In the genomic region with DNA sequence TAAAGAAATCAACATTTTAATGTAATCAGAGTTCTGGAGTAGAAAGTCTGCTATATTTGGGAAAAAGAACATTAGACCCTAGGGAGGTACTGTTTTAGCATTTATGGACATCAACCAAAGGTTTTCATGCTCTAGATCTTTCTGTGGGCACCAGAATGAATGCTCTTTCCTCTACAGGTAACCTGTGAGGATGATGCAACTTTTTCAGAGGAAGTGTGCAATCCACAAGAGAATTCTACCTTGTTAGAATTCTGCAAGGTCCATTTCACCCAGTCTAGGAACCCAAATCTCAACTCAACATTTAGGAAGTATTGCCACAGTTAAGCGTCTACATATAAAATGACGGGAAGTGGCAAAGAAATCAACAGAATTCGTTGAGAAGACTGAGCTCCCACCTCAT, we compare ENCODE assay signal across 11 cellular contexts.
"Had no signal": no experiment of that assay in that cellular context is flagged by ENCODE, and none has a peak within 500 bp of the region (broad histone marks: within the 10 kb centered on the region; RNA-seq: fewer than 3 reads in every experiment).

No MANE protein-coding gene starts in this region.

- H3K4me3 ChIP-seq: GM23248, GM23338, HAP-1 had no signal

- DNase-seq: GM23248, GOT3, H7, H9, HCEC 1CT, HFFc6 had no signal

- H3K27ac ChIP-seq: GM23248 had no signal

- ATAC-seq: GM23338, HCT116 had no signal

- H3K9ac ChIP-seq: GM23248 had no signal

- H3K36me3 ChIP-seq: HAP-1 had no signal

- H3K9me3 ChIP-seq: HAP-1 had no signal

- H3K4me2 ChIP-seq: GM23338 had no signal

- H3K4me1 ChIP-seq: HAP-1 had no signal

- H2AFZ ChIP-seq: GM23248, GM23338 had no signal

- FAIRE-seq: H1, H54 had no signal
